In the genomic region with DNA sequence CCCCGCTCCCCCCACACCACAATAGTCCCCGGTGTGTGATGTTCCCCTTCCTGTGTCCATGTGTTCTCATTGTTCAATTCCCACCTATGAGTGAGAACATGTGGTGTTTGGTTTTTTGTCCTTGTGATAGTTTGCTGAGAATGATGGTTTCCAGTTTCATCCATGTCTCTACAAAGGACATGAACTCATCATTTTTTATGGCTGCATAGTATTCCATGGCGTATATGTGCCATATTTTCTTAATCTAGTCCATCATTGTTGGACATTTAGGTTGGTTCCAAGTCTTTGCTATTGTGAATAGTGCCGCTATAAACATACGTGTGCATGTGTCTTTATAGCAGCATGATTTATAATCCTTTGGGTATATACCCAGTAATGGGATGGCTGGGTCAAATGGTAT, we compare ENCODE assay signal across 3 cellular contexts. TPM values are rescaled to one million over a fixed set of nuclear protein-coding genes. Genes with fewer than 3 reads are reported as not detected.
"Had no signal": no experiment of that assay in that cellular context is flagged by ENCODE, and none has a peak within 500 bp of the region (broad histone marks: within the 10 kb centered on the region; RNA-seq: fewer than 3 reads in every experiment).

No MANE protein-coding gene starts in this region.

RNA-seq across cellular contexts. Expression of a gene that starts 11.1 kb away (rescaled TPM):
- total RNA-seq: suprapubic skin, transverse colon, vagina had no signal
